ENCODE assay signal across 10 cellular contexts in the genomic region with DNA sequence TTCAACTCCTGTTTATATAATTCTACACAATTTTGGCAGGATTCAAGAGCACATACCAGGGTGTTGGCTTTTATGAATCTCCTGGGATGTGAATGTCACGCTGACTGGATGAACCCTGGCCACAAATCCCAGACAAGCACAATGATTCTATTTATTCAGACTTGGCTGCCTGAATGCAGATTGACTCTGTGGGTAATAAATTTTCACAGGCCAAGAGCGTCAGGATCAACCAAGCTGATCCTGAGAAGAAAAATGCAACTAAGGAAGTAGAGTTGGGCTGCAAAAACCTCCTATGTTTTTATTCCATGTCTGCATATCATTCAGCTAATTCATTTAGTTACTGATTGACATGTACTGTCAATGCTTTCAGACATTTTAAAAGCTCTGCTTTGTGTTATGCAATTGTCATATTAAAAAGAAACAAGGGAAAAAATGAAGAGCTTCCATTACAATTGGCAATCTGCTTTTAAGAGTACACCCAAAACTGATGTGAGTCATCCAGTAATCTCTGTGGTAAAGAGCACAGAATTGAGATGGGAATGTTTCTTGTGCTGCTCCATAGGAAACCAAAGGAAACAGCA.
DNase-seq lines count a peak whose midpoint lies in the region; ATAC-seq, FAIRE-seq and TF ChIP-seq lines count a peak whose summit lies in the region.
"Had no signal": no experiment of that assay in that cellular context is flagged by ENCODE, and none has a peak within 500 bp of the region (broad histone marks: within the 10 kb centered on the region; RNA-seq: fewer than 3 reads in every experiment).

No MANE protein-coding gene starts in this region.

- DNase-seq in Daoy (ENCODE audit: low read depth), result peak; percentile 87
- DNase-seq in NCI-H526 (lab: John Stamatoyannopoulos, UW), result peak; percentile 89 to 93
- peak; percentile 95 for DNase-seq in fibroblast of mammary gland (ENCODE audit: low read depth)
- peak in 2 of 6 donors; percentile 26 to 38 for DNase-seq in pancreas
- DNase-seq in iPS-NIHi7 (ENCODE audit: extremely low spot score), result no peak
- no peak for DNase-seq in GM10248 (ENCODE audit: extremely low spot score)
- DNase-seq in activated effector memory CD4-positive, alpha-beta T cell treated with anti-CD3 and anti-CD28 coated beads, Interleukin-2, amount 50 U/mL, for 16 hours, result no peak
- DNase-seq: OCI-M1 had no signal

- H3K27ac ChIP-seq in pancreas, result peak overlapping the region in 2 of 4 donors; percentile 39 to 44

- FAIRE-seq in pancreas (lab: Jason Lieb, UNC), result no peak

- POLR2A ChIA-PET in GM10248 (lab: Yijun Ruan, JAX), result no interaction called here

- CTCF ChIA-PET in GM10248 (lab: Yijun Ruan, JAX), result interaction anchor here (1.2 to 1.5 kb wide), 2 partner anchors 14 to 600 kb away, joined by 3 read pairs; no protein-coding TSS in a partner anchor

- intact Hi-C loops in pancreas (cut with DNase I), result no loop called here

- 47 to 48% methylated on average over 2 of the region's 2 CpGs for WGBS in pancreas, 2 donors

- TF ChIP-seq CTCF in fibroblast of mammary gland (conservative IDR thresholded peaks at IDR 0.05; ENCODE audit: control insufficient read depth, insufficient read depth, low read depth, low read length) (no peak), pancreas (IDR thresholded peaks at IDR 0.05) (no peak), GM10248 (IDR thresholded peaks at IDR 0.05; ENCODE audit: control extremely low read depth, extremely low read depth, low read depth, missing control alignments) (no peak)

- H3K4me3 ChIP-seq in fibroblast of mammary gland (ENCODE audit: control insufficient read depth, low read depth, low read length) (no peak overlapping the region), pancreas (no peak overlapping the region)

- peaks cover 0 to 8% (median 0%) of the 10 kb centered on the region in 3 donors for H3K4me1 ChIP-seq in pancreas

- H3K36me3 ChIP-seq in pancreas, result no peaks in the 10 kb centered on the region

- H3K27me3 ChIP-seq in pancreas, result no peaks in the 10 kb centered on the region

- H3K9me3 ChIP-seq in pancreas, result no peaks in the 10 kb centered on the region

- ATAC-seq in pancreas (peak; percentile 63 to 89 (median 80)), HG02852 (IDR thresholded peaks at IDR 0.05; ENCODE audit: unreplicated experiment) (no peak)
- ATAC-seq: HCT116 had no signal

Comparison
In these comparisons a context has a peak if more than half of its experiments do, and no peak if none do; other contexts are left out.
1. DNase-seq: peak in Daoy (single experiment), NCI-H526 (2 of 2) and fibroblast of mammary gland (single experiment); none in iPS-NIHi7 (single experiment), GM10248 (single experiment) and activated effector memory CD4-positive, alpha-beta T cell treated with anti-CD3 and anti-CD28 coated beads, Interleukin-2, amount 50 U/mL, for 16 hours (single experiment).